In genomic region chrX:56564921-56565861, GRCh38 we compare ENCODE assay signal across 1 cellular context.
TF ChIP-seq lines count a peak whose summit lies in the region.

No MANE protein-coding gene starts in this region.

TF ChIP-seq in HCT116, 20 proteins besides CTCF, POLR2A, EP300 and RAD21 (continued from another document):
- TF ChIP-seq TCF7L2 (IDR thresholded peaks at IDR 0.05; ENCODE audit: borderline replicate concordance, extremely low read depth, insufficient read depth, insufficient read length) (no peak), EZH2phosphoT487 (IDR thresholded peaks at IDR 0.05; ENCODE audit: borderline replicate concordance) (no peak), ATF3 (IDR thresholded peaks at IDR 0.05) (no peak), CEBPB (IDR thresholded peaks at IDR 0.05; ENCODE audit: low read depth) (no peak), YY1 (IDR thresholded peaks at IDR 0.05; ENCODE audit: extremely low read depth, insufficient replicate concordance, low read depth, low read length) (no peak), JUND (IDR thresholded peaks at IDR 0.05) (no peak), ZFX (IDR thresholded peaks at IDR 0.05) (no peak), REST (IDR thresholded peaks at IDR 0.05; ENCODE audit: low read depth) (no peak), SIN3A (IDR thresholded peaks at IDR 0.05; ENCODE audit: low read depth) (no peak), MAX (IDR thresholded peaks at IDR 0.05) (no peak)
